Comparison of ENCODE assay signal across 1 cellular context in the genomic region with DNA sequence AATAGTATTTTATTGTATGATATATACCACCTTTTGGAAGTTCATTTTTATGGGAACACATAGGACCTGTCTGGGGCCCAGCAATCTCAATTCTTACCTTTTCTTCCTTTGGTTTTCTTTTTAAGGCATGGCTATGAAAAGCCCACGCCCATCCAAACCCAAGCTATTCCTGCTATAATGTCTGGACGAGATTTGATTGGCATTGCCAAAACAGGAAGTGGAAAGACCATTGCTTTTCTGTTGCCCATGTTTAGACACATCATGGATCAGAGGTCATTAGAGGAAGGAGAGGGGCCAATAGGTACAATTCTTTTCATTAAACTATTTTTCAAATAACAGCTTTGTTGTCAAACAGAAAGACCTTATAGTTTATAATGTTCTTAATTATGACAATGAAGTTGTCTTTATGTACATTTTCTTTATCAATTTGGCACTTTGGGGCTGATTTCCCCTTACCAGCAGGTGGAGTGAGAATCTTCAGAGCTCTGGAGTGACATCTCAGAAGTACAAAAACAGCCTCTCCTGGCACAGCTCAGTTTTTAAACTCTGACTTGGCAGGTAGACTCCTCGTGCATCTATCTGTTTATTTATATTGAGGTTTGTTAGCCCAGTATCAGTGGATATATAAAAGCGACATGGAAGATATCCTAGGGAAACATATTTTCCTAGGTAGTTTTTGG.
TF ChIP-seq lines count a peak whose summit lies in the region.

No MANE protein-coding gene starts in this region.

TF ChIP-seq in SK-N-SH, 30 proteins besides CTCF, POLR2A, EP300 and RAD21 (continued from another document):
- TF ChIP-seq, protein P1, sequence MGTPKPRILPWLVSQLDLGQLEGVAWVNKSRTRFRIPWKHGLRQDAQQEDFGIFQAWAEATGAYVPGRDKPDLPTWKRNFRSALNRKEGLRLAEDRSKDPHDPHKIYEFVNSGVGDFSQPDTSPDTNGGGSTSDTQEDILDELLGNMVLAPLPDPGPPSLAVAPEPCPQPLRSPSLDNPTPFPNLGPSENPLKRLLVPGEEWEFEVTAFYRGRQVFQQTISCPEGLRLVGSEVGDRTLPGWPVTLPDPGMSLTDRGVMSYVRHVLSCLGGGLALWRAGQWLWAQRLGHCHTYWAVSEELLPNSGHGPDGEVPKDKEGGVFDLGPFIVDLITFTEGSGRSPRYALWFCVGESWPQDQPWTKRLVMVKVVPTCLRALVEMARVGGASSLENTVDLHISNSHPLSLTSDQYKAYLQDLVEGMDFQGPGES (IDR thresholded peaks at IDR 0.05; ENCODE audit: low read depth, low read length) = no peak
- no peak for TF ChIP-seq TEAD4 (IDR thresholded peaks at IDR 0.05; ENCODE audit: borderline replicate concordance, insufficient read depth)
